In genomic region chr4:158782539-158783360, GRCh38 we compare ENCODE assay signal across 9 cellular contexts. TPM values are rescaled to one million over a fixed set of nuclear protein-coding genes. Genes with fewer than 3 reads are reported as not detected.
A peak's percentile ranks its signal among the peaks of the same experiment; 100 is the strongest.
DNase-seq lines count a peak whose midpoint lies in the region; ATAC-seq and TF ChIP-seq lines count a peak whose summit lies in the region.
"Had no signal": no experiment of that assay in that cellular context is flagged by ENCODE, and none has a peak within 500 bp of the region (broad histone marks: within the 10 kb centered on the region; RNA-seq: fewer than 3 reads in every experiment).

No MANE protein-coding gene starts in this region.

- H3K4me1 Mint-ChIP-seq in GM23338 = peaks cover 43% of the 10 kb centered on the region

- H3K4me3 Mint-ChIP-seq in GM23338 = no peak overlapping the region
- H3K4me3 Mint-ChIP-seq: neural crest cell had no signal

- intact Hi-C loops in breast epithelium (cut with DNase I; ENCODE audit: low total_unique reads) = no loop called here

- H3K27ac ChIP-seq in breast epithelium (peak overlapping the region; percentile 1 to 36), GM23338 (ENCODE audit: low read depth) (no peak overlapping the region)

- no peaks in the 10 kb centered on the region for H3K36me3 Mint-ChIP-seq in GM23338 (ENCODE audit: low read depth)

- H3K9me3 Mint-ChIP-seq in GM23338 = no peaks in the 10 kb centered on the region
- H3K9me3 Mint-ChIP-seq: neural crest cell had no signal

- H4K20me1 ChIP-seq in GM23338 (replicated peaks; ENCODE audit: insufficient read depth) = 0 out of 2 replicates have a peak, but pooled peaks cover 4% of the 10 kb centered on the region

- H3K36me3 ChIP-seq in breast epithelium = no peaks in the 10 kb centered on the region
- no peaks in the 10 kb centered on the region for H3K36me3 ChIP-seq in GM23338 (ENCODE audit: insufficient read depth)

- H3K27me3 Mint-ChIP-seq in GM23338 (ENCODE audit: insufficient read depth, low read depth, poor library complexity) = peaks cover 2% of the 10 kb centered on the region

- ATAC-seq in HG03064 (IDR thresholded peaks at IDR 0.05; ENCODE audit: low read depth, unreplicated experiment) = peak; percentile 52
- ATAC-seq in GM23338 = no peak

- no peak overlapping the region for H3K4me2 ChIP-seq in GM23338

- DNase-seq in GM04503 (ENCODE audit: low read depth) (peak; percentile 60), breast epithelium (ENCODE audit: low spot score in 2 of 2) (no peak), myocyte (ENCODE audit: low read depth) (peak; percentile 35), SHP77 treated with DMSO at 0.1 percent for 48 hours (lab: John Stamatoyannopoulos, UW) (no peak), NOMO-1 treated with dmso at 0.1 percent for 144 hours (lab: John Stamatoyannopoulos, UW; ENCODE audit: unreplicated experiment) (no peak), activated T-cell treated with anti-CD3 and anti-CD28 coated beads for 4 hours (no peak), GM23338 (ENCODE audit: low spot score) (no peak)

- no peaks in the 10 kb centered on the region for H3F3A ChIP-seq in GM23338 (replicated peaks; ENCODE audit: low read depth)

- TF ChIP-seq CTCF in breast epithelium (IDR thresholded peaks at IDR 0.05) (no peak), GM23338 (conservative IDR thresholded peaks at IDR 0.05; ENCODE audit: low read depth in 2 of 2) (no peak)

- no peak overlapping the region for H3K27ac Mint-ChIP-seq in GM23338

- H2AFZ ChIP-seq in GM23338 = no peak overlapping the region

- H3K27me3 ChIP-seq in breast epithelium (no peaks in the 10 kb centered on the region), GM23338 (ENCODE audit: insufficient read depth) (no peaks in the 10 kb centered on the region)

- TF ChIP-seq POLR2A in breast epithelium (IDR thresholded peaks at IDR 0.05) = no peak

- no peak overlapping the region for H3K4me3 ChIP-seq in breast epithelium
- no peak overlapping the region for H3K4me3 ChIP-seq in GM23338

- no peaks in the 10 kb centered on the region for H3K9me2 ChIP-seq in GM23338 (ENCODE audit: insufficient read depth)

- H3K4me1 ChIP-seq in breast epithelium (peaks cover 0 to 9% of the 10 kb centered on the region in 2 donors), GM23338 (ENCODE audit: insufficient read depth) (peaks cover 10% of the 10 kb centered on the region; the same call in 1 of the 2 replicates)

- peaks cover 60% of the 10 kb centered on the region for H3K79me2 ChIP-seq in GM23338 (replicated peaks; ENCODE audit: insufficient read depth)

- H3K9me3 ChIP-seq in breast epithelium = no peaks in the 10 kb centered on the region

TF ChIP-seq in GM23338, 12 proteins besides CTCF, POLR2A, EP300 and RAD21 (continues in another document):
- TF ChIP-seq CREB1 (CRISPR knock-in tag; IDR thresholded peaks at IDR 0.05; ENCODE audit: low read depth) = no peak
- no peak for TF ChIP-seq ZNF114 (CRISPR knock-in tag; IDR thresholded peaks at IDR 0.05)
- TF ChIP-seq POLR2AphosphoS5 (IDR thresholded peaks at IDR 0.05; ENCODE audit: low read depth) = no peak
- TF ChIP-seq JUNB (IDR thresholded peaks at IDR 0.05; ENCODE audit: unreplicated experiment) = no peak
- TF ChIP-seq, protein P1, sequence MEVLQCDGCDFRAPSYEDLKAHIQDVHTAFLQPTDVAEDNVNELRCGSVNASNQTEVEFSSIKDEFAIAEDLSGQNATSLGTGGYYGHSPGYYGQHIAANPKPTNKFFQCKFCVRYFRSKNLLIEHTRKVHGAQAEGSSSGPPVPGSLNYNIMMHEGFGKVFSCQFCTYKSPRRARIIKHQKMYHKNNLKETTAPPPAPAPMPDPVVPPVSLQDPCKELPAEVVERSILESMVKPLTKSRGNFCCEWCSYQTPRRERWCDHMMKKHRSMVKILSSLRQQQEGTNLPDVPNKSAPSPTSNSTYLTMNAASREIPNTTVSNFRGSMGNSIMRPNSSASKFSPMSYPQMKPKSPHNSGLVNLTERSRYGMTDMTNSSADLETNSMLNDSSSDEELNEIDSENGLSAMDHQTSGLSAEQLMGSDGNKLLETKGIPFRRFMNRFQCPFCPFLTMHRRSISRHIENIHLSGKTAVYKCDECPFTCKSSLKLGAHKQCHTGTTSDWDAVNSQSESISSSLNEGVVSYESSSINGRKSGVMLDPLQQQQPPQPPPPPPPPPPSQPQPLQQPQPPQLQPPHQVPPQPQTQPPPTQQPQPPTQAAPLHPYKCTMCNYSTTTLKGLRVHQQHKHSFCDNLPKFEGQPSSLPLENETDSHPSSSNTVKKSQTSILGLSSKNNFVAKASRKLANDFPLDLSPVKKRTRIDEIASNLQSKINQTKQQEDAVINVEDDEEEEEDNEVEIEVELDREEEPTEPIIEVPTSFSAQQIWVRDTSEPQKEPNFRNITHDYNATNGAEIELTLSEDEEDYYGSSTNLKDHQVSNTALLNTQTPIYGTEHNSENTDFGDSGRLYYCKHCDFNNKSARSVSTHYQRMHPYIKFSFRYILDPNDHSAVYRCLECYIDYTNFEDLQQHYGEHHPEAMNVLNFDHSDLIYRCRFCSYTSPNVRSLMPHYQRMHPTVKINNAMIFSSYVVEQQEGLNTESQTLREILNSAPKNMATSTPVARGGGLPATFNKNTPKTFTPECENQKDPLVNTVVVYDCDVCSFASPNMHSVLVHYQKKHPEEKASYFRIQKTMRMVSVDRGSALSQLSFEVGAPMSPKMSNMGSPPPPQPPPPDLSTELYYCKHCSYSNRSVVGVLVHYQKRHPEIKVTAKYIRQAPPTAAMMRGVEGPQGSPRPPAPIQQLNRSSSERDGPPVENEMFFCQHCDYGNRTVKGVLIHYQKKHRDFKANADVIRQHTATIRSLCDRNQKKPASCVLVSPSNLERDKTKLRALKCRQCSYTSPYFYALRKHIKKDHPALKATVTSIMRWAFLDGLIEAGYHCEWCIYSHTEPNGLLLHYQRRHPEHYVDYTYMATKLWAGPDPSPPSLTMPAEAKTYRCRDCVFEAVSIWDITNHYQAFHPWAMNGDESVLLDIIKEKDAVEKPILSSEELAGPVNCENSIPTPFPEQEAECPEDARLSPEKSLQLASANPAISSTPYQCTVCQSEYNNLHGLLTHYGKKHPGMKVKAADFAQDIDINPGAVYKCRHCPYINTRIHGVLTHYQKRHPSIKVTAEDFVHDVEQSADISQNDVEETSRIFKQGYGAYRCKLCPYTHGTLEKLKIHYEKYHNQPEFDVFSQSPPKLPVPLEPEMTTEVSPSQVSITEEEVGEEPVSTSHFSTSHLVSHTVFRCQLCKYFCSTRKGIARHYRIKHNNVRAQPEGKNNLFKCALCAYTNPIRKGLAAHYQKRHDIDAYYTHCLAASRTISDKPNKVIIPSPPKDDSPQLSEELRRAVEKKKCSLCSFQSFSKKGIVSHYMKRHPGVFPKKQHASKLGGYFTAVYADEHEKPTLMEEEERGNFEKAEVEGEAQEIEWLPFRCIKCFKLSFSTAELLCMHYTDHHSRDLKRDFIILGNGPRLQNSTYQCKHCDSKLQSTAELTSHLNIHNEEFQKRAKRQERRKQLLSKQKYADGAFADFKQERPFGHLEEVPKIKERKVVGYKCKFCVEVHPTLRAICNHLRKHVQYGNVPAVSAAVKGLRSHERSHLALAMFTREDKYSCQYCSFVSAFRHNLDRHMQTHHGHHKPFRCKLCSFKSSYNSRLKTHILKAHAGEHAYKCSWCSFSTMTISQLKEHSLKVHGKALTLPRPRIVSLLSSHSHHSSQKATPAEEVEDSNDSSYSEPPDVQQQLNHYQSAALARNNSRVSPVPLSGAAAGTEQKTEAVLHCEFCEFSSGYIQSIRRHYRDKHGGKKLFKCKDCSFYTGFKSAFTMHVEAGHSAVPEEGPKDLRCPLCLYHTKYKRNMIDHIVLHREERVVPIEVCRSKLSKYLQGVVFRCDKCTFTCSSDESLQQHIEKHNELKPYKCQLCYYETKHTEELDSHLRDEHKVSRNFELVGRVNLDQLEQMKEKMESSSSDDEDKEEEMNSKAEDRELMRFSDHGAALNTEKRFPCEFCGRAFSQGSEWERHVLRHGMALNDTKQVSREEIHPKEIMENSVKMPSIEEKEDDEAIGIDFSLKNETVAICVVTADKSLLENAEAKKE (CRISPR knock-in tag; IDR thresholded peaks at IDR 0.05) = no peak
- no peak for TF ChIP-seq EZH2phosphoT487 (IDR thresholded peaks at IDR 0.05; ENCODE audit: unreplicated experiment)
- no peak for TF ChIP-seq EZH2 (IDR thresholded peaks at IDR 0.05; ENCODE audit: low read depth, unreplicated experiment)
- TF ChIP-seq, protein P2, sequence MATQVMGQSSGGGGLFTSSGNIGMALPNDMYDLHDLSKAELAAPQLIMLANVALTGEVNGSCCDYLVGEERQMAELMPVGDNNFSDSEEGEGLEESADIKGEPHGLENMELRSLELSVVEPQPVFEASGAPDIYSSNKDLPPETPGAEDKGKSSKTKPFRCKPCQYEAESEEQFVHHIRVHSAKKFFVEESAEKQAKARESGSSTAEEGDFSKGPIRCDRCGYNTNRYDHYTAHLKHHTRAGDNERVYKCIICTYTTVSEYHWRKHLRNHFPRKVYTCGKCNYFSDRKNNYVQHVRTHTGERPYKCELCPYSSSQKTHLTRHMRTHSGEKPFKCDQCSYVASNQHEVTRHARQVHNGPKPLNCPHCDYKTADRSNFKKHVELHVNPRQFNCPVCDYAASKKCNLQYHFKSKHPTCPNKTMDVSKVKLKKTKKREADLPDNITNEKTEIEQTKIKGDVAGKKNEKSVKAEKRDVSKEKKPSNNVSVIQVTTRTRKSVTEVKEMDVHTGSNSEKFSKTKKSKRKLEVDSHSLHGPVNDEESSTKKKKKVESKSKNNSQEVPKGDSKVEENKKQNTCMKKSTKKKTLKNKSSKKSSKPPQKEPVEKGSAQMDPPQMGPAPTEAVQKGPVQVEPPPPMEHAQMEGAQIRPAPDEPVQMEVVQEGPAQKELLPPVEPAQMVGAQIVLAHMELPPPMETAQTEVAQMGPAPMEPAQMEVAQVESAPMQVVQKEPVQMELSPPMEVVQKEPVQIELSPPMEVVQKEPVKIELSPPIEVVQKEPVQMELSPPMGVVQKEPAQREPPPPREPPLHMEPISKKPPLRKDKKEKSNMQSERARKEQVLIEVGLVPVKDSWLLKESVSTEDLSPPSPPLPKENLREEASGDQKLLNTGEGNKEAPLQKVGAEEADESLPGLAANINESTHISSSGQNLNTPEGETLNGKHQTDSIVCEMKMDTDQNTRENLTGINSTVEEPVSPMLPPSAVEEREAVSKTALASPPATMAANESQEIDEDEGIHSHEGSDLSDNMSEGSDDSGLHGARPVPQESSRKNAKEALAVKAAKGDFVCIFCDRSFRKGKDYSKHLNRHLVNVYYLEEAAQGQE (IDR thresholded peaks at IDR 0.05; ENCODE audit: unreplicated experiment) = no peak

RNA-seq across cellular contexts. Expression of gene FNIP2, which starts 13.9 kb away (rescaled TPM):
- 10 to 100 TPM; 40.3 to 70.4 (median 55.2) TPM for total RNA-seq in breast epithelium
- 21.3 and 42.9 TPM in 2 replicates for total RNA-seq in myocyte
- 21.5 TPM for polyA plus RNA-seq in myocyte (2012)
- total RNA-seq in GM23338 (2014; rRNA removed; shearing (Covaris generic)) = 17.2 and 32.4 TPM in 2 replicates
- 2.7 TPM in 2 replicates for polyA plus RNA-seq in GM23338 (2016; fragmentation: Nextera tagmentation; extraction: Ambion mirVana)

RNA-seq across cellular contexts. Expression of gene PPID, which starts 59.6 kb away (rescaled TPM):
- 10 to 100 TPM; 17.6 to 29.9 (median 20.0) TPM for total RNA-seq in breast epithelium
- total RNA-seq in myocyte = 48.2 and 51.6 TPM in 2 replicates
- polyA plus RNA-seq in myocyte (2012) = 27.4 TPM
- 52.5 and 56.6 TPM in 2 replicates for total RNA-seq in GM23338 (2014; rRNA removed; shearing (Covaris generic))
- polyA plus RNA-seq in GM23338 (2016; fragmentation: Nextera tagmentation; extraction: Ambion mirVana) = 60.9 and 66.2 TPM in 2 replicates

Comparison
In these comparisons a context has a peak if more than half of its experiments do, and no peak if none do; other contexts are left out.
1. DNase-seq: peak in GM04503 (single experiment) and myocyte (single experiment); none in breast epithelium (0 of 2), SHP77 treated with DMSO at 0.1 percent for 48 hours (single experiment), NOMO-1 treated with dmso at 0.1 percent for 144 hours (single experiment), activated T-cell treated with anti-CD3 and anti-CD28 coated beads for 4 hours (single experiment) and GM23338 (single experiment).